8 cellular contexts compared by ENCODE assay signal in the genomic region with DNA sequence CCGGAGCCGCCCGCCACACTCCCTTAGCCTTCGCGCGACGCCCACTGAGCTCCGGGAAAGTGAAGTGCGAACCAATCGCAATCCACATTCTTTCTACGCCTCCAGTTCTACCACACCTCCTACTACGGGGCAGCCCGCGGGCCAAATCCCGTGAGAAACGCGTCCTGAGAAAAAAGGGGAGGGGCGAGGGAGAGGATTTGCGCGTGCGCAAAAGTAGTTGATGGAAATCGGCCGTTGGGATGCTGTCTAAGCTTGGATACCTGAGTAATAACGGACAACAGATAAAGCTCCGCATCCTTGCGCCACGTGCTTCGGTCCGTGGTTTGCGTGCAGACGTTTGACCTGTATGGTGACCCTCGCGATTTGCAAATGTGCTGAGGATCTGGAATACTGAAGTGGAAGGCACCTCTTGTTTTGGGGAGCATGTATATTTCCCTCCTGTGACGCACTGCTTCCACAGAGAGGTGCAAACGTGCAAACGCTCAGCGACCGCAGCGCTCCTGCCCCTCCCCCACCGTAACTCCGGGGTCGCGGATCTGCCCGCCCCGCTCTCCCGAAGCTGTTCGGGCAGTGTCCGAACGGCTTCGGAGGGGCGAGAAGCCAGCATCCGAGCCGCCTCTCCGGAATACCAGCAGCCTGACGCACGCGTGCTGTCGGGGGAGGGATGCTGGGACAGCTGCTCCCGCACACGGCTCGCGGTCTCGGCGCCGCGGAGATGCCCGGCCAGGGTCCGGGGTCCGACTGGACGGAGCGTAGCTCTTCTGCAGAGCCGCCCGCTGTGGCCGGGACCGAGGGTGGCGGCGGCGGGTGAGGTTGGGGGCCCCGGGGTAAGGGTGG. TPM values are rescaled to one million over a fixed set of nuclear protein-coding genes. Genes with fewer than 3 reads are reported as not detected.
DNase-seq lines count a peak whose midpoint lies in the region; ATAC-seq, FAIRE-seq and TF ChIP-seq lines count a peak whose summit lies in the region.

Gene FAM216A, plus strand, starts transcription at position 634 of the 837 bp plus-strand sequence. Its CDS starts 31 bp downstream, at position 665.
Gene GPN3, minus strand, starts transcription at position 46 of the 837 bp plus-strand sequence. CDS start 54 bp downstream, outside the sequence.

- H3F3A ChIP-seq in Loucy (ENCODE audit: low read depth), result no peaks in the 10 kb centered on the region

- DNase-seq in EL (peak; percentile 99), H54 (ENCODE audit: insufficient read length, low spot score) (peak; percentile 81), fibroblast of peridontal ligament (ENCODE audit: extremely low read depth) (peak; percentile 98), natural killer cell (peak; percentile 91)
- DNase-seq in activated T-helper 9 cell treated with anti-CD3 and anti-CD28 coated beads, Interleukin-2, amount 50 U/mL, for 16 hours (ENCODE audit: low read depth), result peak; percentile 89
- DNase-seq in stimulated activated naive CD4-positive, alpha-beta T cell treated with Interleukin-2 at 50 U/mL for 16 hours (lab: John Stamatoyannopoulos, UW), result peak; percentile 91

- peaks cover 4% of the 10 kb centered on the region; the same call in 1 of the 2 replicates for H3K36me3 ChIP-seq in Loucy (ENCODE audit: insufficient read depth, low read length)

- peak within 1 kb of the TSS; percentile 96 for H3K9ac ChIP-seq in Loucy (ENCODE audit: low read depth, low read length, poor library complexity, severe bottlenecking)

- H3K4me1 ChIP-seq in Loucy (ENCODE audit: insufficient read depth, low read length, poor library complexity, severe bottlenecking), result peaks cover 30% of the 10 kb centered on the region

- no peaks in the 10 kb centered on the region for H3K27me3 Mint-ChIP-seq in natural killer cell (ENCODE audit: low read depth in 2 of 2)

- peak within 1 kb of the TSS; percentile 98 for H3K4me3 Mint-ChIP-seq in natural killer cell

- no peaks in the 10 kb centered on the region for H3K9me3 ChIP-seq in Loucy (ENCODE audit: insufficient read depth, low read depth, low read length)

- H3K9me3 Mint-ChIP-seq in natural killer cell, result no peaks in the 10 kb centered on the region

- H3K79me2 ChIP-seq in Loucy (ENCODE audit: insufficient read depth, low read length), result peaks cover 63% of the 10 kb centered on the region

- peak within 1 kb of the TSS; percentile 99 for H3K4me2 ChIP-seq in Loucy (ENCODE audit: low read depth, low read length, poor library complexity, severe bottlenecking)

- ATAC-seq in natural killer cell, result peak; percentile 87 to 94 (median 89)

- H3K27ac Mint-ChIP-seq in natural killer cell, result peak within 1 kb of the TSS; percentile 89 to 90

- no peaks in the 10 kb centered on the region for H3K36me3 Mint-ChIP-seq in natural killer cell

- TF ChIP-seq POLR2A in H54 (IDR thresholded peaks at IDR 0.05; ENCODE audit: low read depth, low read length) (peak; percentile 74), Raji (IDR thresholded peaks at IDR 0.05; ENCODE audit: insufficient read depth, low read depth, low read length) (peak; percentile 98)

- FAIRE-seq in H54 (lab: Jason Lieb, UNC), result peak; percentile 86

- peaks cover 23 to 29% of the 10 kb centered on the region in 2 donors for H3K4me1 Mint-ChIP-seq in natural killer cell

- H2AFZ ChIP-seq in Loucy (ENCODE audit: low read length), result peak within 1 kb of the TSS; percentile 93

- TF ChIP-seq CTCF in Loucy (conservative IDR thresholded peaks at IDR 0.05; ENCODE audit: low read length) (no peak), natural killer cell (IDR thresholded peaks at IDR 0.05) (no peak)

- H3K27me3 ChIP-seq in Loucy (ENCODE audit: insufficient read depth, low read length, poor library complexity, severe bottlenecking), result no peaks in the 10 kb centered on the region

- peak within 1 kb of the TSS; percentile 88 for H3K4me3 ChIP-seq in Loucy (ENCODE audit: low read length, poor library complexity, severe bottlenecking)

- intact Hi-C loops in natural killer cell (cut with micrococcal nuclease), result loop anchor here (1.0 to 5.0 kb wide), 6 partner anchors 18 to 359 kb away; partner anchors contain the start of genes ARPC3, PPP1CC, RAD9B and VPS29

- peaks cover 11% of the 10 kb centered on the region for H4K20me1 ChIP-seq in Loucy (ENCODE audit: insufficient read depth, low read length, poor library complexity, severe bottlenecking)

- no peaks in the 10 kb centered on the region for H3K9me2 ChIP-seq in Loucy (replicated peaks; ENCODE audit: low read depth, low read length)

RNA-seq across cellular contexts. Expression of gene FAM216A, which starts in this region (rescaled TPM):
- 1 to 10 TPM; 3.1 to 4.7 (median 3.8) TPM for total RNA-seq in natural killer cell

RNA-seq across cellular contexts. Expression of gene GPN3, which starts in this region (rescaled TPM):
- total RNA-seq in natural killer cell, result 10 to 100 TPM in 1 of 3 donors, 1 to 10 TPM in 2; 4.7 to 10.4 (median 6.1) TPM

Comparison
In these comparisons a context has a peak if more than half of its experiments do, and no peak if none do; other contexts are left out.
1. Peak in every context shown above with its lines: DNase-seq, ATAC-seq and H3K4me3 ChIP-seq.